ENCODE assay signal across 22 cellular contexts in the genomic region with DNA sequence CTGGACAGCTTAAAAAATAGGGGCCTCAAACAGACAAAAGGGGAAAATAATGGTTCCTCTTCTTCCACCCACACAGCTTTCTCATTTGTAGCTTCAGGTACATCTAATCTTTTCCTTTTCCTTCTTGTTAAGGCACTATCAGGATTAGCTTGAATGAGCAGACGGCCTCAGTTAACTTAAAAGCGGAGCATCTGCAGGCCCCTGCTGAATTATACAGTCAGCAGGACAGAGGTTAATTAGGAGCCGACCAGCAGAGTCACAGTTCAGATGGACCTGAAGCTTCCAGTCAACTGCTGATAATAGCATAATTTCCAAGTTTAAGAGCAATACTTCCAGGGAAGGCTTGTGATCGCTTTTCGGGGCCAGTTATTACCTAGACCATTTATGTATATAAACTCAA.
DNase-seq lines count a peak whose midpoint lies in the region; TF ChIP-seq lines count a peak whose summit lies in the region.
"Had no signal": no experiment of that assay in that cellular context is flagged by ENCODE, and none has a peak within 500 bp of the region (broad histone marks: within the 10 kb centered on the region; RNA-seq: fewer than 3 reads in every experiment).

No MANE protein-coding gene starts in this region.

- DNase-seq in NCI-H524 (lab: John Stamatoyannopoulos, UW) (peak; percentile 48 to 81), WERI-Rb-1 (peak; percentile 79), type B pancreatic cell (ENCODE audit: extremely low spot score, unreplicated experiment) (no peak), NK-92 (lab: John Stamatoyannopoulos, UW; ENCODE audit: unreplicated experiment) (no peak), SHP77 (lab: John Stamatoyannopoulos, UW) (no peak), iPS-NIHi11 (ENCODE audit: low spot score) (no peak)
- DNase-seq: activated CD4-positive, alpha-beta T cell treated with anti-CD3 and anti-CD28 coated beads, Interleukin-2, amount 10 ng/mL, durations not matched to agents 7 days and 5 days; activated effector memory CD4-positive, alpha-beta T cell treated with anti-CD3 and anti-CD28 coated beads, Interleukin-2, amount 50 U/mL, for 16 hours; hypothalamus; KBM-7; left lung; mesenchymal stem cell; NCI-H1092 treated with DMSO at 0.1 percent for 48 hours; NCI-H2029; NCI-H526 treated with DMSO at 0.1 percent for 48 hours; T-helper 9 cell; upper lobe of left lung had no signal

- no peak overlapping the region for H3K4me3 ChIP-seq in WERI-Rb-1 (ENCODE audit: low read depth, low read length)
- H3K4me3 ChIP-seq: left lung, upper lobe of left lung had no signal

- no peaks in the 10 kb centered on the region for H3K36me3 ChIP-seq in WERI-Rb-1
- H3K36me3 ChIP-seq: left lung, upper lobe of left lung had no signal

- no peaks in the 10 kb centered on the region for H3K9me3 Mint-ChIP-seq in nephron
- H3K9me3 Mint-ChIP-seq in type B pancreatic cell, result peaks cover 22% of the 10 kb centered on the region
- H3K9me3 Mint-ChIP-seq: activated CD4-positive, alpha-beta T cell treated with anti-CD3 and anti-CD28 coated beads, Interleukin-2, amount 10 ng/mL, durations not matched to agents 7 days and 5 days had no signal

- no peak overlapping the region for H3K4me3 Mint-ChIP-seq in nephron
- H3K4me3 Mint-ChIP-seq in type B pancreatic cell, result peak overlapping the region; percentile 48
- H3K4me3 Mint-ChIP-seq: activated CD4-positive, alpha-beta T cell treated with anti-CD3 and anti-CD28 coated beads, Interleukin-2, amount 10 ng/mL, durations not matched to agents 7 days and 5 days; activated naive CD8-positive, alpha-beta T cell; CD14-positive monocyte; stimulated activated memory B cell treated with anti-CD40 and anti-IgM and Interleukin-4, amounts not matched to agents 10 μg/mL and 1 μg/mL and 100 μg/mL, for 72 hours had no signal

- no peaks in the 10 kb centered on the region for H3K9me3 ChIP-seq in WERI-Rb-1 (ENCODE audit: severe bottlenecking)
- H3K9me3 ChIP-seq: left lung, upper lobe of left lung had no signal

- H3K27me3 ChIP-seq in WERI-Rb-1 (ENCODE audit: insufficient read depth, low read depth, severe bottlenecking), result no peaks in the 10 kb centered on the region
- H3K27me3 ChIP-seq: left lung, upper lobe of left lung had no signal

- no peak for TF ChIP-seq CTCF in WERI-Rb-1 (IDR thresholded peaks at IDR 0.05; ENCODE audit: low read depth, low read length)
- no peak for TF ChIP-seq CTCF in nephron (IDR thresholded peaks at IDR 0.05; ENCODE audit: unreplicated experiment in 3 of 3)
- no peak for TF ChIP-seq CTCF in type B pancreatic cell (conservative IDR thresholded peaks at IDR 0.05)

- H3K27me3 Mint-ChIP-seq in nephron (ENCODE audit: low read depth) (no peaks in the 10 kb centered on the region), type B pancreatic cell (peaks cover 3% of the 10 kb centered on the region)
- H3K27me3 Mint-ChIP-seq: activated CD4-positive, alpha-beta T cell treated with anti-CD3 and anti-CD28 coated beads, Interleukin-2, amount 10 ng/mL, durations not matched to agents 7 days and 5 days; activated naive CD8-positive, alpha-beta T cell; stimulated activated memory B cell treated with anti-CD40 and anti-IgM and Interleukin-4, amounts not matched to agents 10 μg/mL and 1 μg/mL and 100 μg/mL, for 72 hours had no signal

- H3K27ac ChIP-seq in WERI-Rb-1, result peak overlapping the region; percentile 9
- H3K27ac ChIP-seq: HL-60, left lung had no signal

- H3K27ac Mint-ChIP-seq in nephron, result peak overlapping the region; percentile 50 to 98 (median 94)
- peak overlapping the region; percentile 36 for H3K27ac Mint-ChIP-seq in type B pancreatic cell
- H3K27ac Mint-ChIP-seq: activated CD4-positive, alpha-beta T cell treated with anti-CD3 and anti-CD28 coated beads, Interleukin-2, amount 10 ng/mL, durations not matched to agents 7 days and 5 days; activated naive CD8-positive, alpha-beta T cell; CD14-positive monocyte; stimulated activated memory B cell treated with anti-CD40 and anti-IgM and Interleukin-4, amounts not matched to agents 10 μg/mL and 1 μg/mL and 100 μg/mL, for 72 hours had no signal

- H3K4me1 Mint-ChIP-seq in nephron (peaks cover 66% of the 10 kb centered on the region), type B pancreatic cell (ENCODE audit: unreplicated experiment) (peaks cover 48% of the 10 kb centered on the region)
- H3K4me1 Mint-ChIP-seq: activated CD4-positive, alpha-beta T cell treated with anti-CD3 and anti-CD28 coated beads, Interleukin-2, amount 10 ng/mL, durations not matched to agents 7 days and 5 days; stimulated activated memory B cell treated with anti-CD40 and anti-IgM and Interleukin-4, amounts not matched to agents 10 μg/mL and 1 μg/mL and 100 μg/mL, for 72 hours had no signal

- H3K36me3 Mint-ChIP-seq in nephron (ENCODE audit: low read depth), result no peaks in the 10 kb centered on the region
- H3K36me3 Mint-ChIP-seq in type B pancreatic cell, result peaks cover 4% of the 10 kb centered on the region
- H3K36me3 Mint-ChIP-seq: activated naive CD8-positive, alpha-beta T cell; CD14-positive monocyte; stimulated activated memory B cell treated with anti-CD40 and anti-IgM and Interleukin-4, amounts not matched to agents 10 μg/mL and 1 μg/mL and 100 μg/mL, for 72 hours had no signal

Comparison
In these comparisons a context has a peak if more than half of its experiments do, and no peak if none do; other contexts are left out.
1. DNase-seq: peak in NCI-H524 (2 of 2) and WERI-Rb-1 (single experiment); none in type B pancreatic cell (single experiment), NK-92 (single experiment), SHP77 (0 of 2) and iPS-NIHi11 (single experiment).